21 cellular contexts compared by ENCODE assay signal in the genomic region with DNA sequence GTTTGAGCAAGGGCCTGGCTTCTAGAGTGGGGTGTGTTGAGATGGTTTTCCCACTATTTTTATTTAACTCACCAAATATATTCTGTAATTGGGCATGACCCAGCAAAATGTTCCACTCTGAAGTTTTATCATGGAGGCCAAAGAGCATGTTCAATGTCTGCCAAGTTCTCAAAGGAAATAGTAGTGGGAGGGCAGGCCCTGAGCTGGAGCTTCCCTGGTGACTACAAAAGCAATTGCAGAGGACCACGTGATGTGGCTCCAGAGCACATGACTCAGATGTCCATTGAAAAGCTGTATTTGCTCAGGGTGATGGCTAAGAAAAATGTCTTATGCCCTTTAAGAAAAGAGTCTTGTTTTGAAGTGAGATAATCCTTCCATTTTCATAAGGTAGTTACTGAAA.
DNase-seq lines count a peak whose midpoint lies in the region; ATAC-seq, FAIRE-seq and TF ChIP-seq lines count a peak whose summit lies in the region.
"Had no signal": no experiment of that assay in that cellular context is flagged by ENCODE, and none has a peak within 500 bp of the region (broad histone marks: within the 10 kb centered on the region; RNA-seq: fewer than 3 reads in every experiment).

No MANE protein-coding gene starts in this region.

- no peaks in the 10 kb centered on the region for H3K4me1 ChIP-seq in small intestine (ENCODE audit: control insufficient read depth in 2 of 2, insufficient read depth in 1 of 2, low read depth in 1 of 2, low read length in 1 of 2)
- H3K4me1 ChIP-seq: breast epithelium, thyroid gland had no signal

- H3K27me3 ChIP-seq in brain microvascular endothelial cell (replicated peaks): no peaks in the 10 kb centered on the region
- no peaks in the 10 kb centered on the region for H3K27me3 ChIP-seq in small intestine (ENCODE audit: control insufficient read depth in 2 of 2, insufficient read depth in 2 of 2, low read length in 2 of 2)
- H3K27me3 ChIP-seq: breast epithelium, thyroid gland had no signal

- H3K27ac ChIP-seq in brain microvascular endothelial cell (no peak overlapping the region), small intestine (ENCODE audit: low read depth in 1 of 2, low read length in 1 of 2) (no peak overlapping the region)
- H3K27ac ChIP-seq: breast epithelium had no signal

- 14 to 56% (median 29%) methylated on average over 1 of the region's 1 CpG for WGBS in small intestine, 3 donors

- ATAC-seq in left cardiac atrium (peak; percentile 65 to 76), HG03521 (IDR thresholded peaks at IDR 0.05; ENCODE audit: unreplicated experiment) (no peak), GM18873 (IDR thresholded peaks at IDR 0.05; ENCODE audit: low FRiP score, unreplicated experiment) (no peak)
- ATAC-seq: activated T-cell treated with anti-CD3 and anti-CD28 coated beads, Interleukin-2, amount 50 U/mL, for 72 hours; esophagus mucosa; natural killer cell treated with Interleukin-12 subunit alpha and Interleukin-12 subunit beta and Interleukin-15 and Interleukin-18, amount 100 ng/mL, for 72 hours; stimulated activated effector memory CD8-positive, alpha-beta T cell treated with anti-CD3 and anti-CD28 coated beads, Interleukin-12 subunit alpha, Interleukin-12 subunit beta, amount 100 ng/mL, for 72 hours had no signal

- TF ChIP-seq CTCF in brain microvascular endothelial cell (IDR thresholded peaks at IDR 0.05; ENCODE audit: low read depth, low read length, missing control alignments): no peak

- FAIRE-seq in H54 (lab: Jason Lieb, UNC) (peak; percentile 73), small intestine (lab: Jason Lieb, UNC) (no peak)
- FAIRE-seq: islet of Langerhans had no signal

- H3K4me3 ChIP-seq in brain microvascular endothelial cell (ENCODE audit: low read depth, low read length) (no peak overlapping the region), small intestine (ENCODE audit: low read depth in 1 of 2, low read length in 2 of 2) (no peak overlapping the region)
- H3K4me3 ChIP-seq: breast epithelium, thyroid gland had no signal

- no peaks in the 10 kb centered on the region for H3K9me3 ChIP-seq in small intestine (ENCODE audit: control insufficient read depth, low read depth)
- H3K9me3 ChIP-seq: breast epithelium, thyroid gland had no signal

- DNase-seq in H54 (ENCODE audit: insufficient read length, low spot score): no peak
- DNase-seq in brain microvascular endothelial cell: peak; percentile 54
- peak; percentile 58 for DNase-seq in left cardiac atrium
- peak; percentile 13 for DNase-seq in small intestine
- DNase-seq in SKM-1 treated with dmso at 0.1 percent for 144 hours (lab: John Stamatoyannopoulos, UW; ENCODE audit: unreplicated experiment): no peak
- DNase-seq in dedifferentiated amniotic fluid mesenchymal stem cell (ENCODE audit: extremely low spot score): no peak
- DNase-seq: activated T-cell treated with anti-CD3 and anti-CD28 coated beads, Interleukin-2, amount 50 U/mL, for 72 hours; H9; mesendoderm; NCI-H1105; NCI-H2107; NCI-H526; stimulated activated CD4-positive, alpha-beta T cell treated with anti-CD3 and anti-CD28 coated beads, Interleukin-15, amount 100 ng/mL, for 24 hours; thyroid gland had no signal

- no peaks in the 10 kb centered on the region for H3K36me3 ChIP-seq in brain microvascular endothelial cell (replicated peaks)
- no peaks in the 10 kb centered on the region for H3K36me3 ChIP-seq in small intestine (ENCODE audit: control insufficient read depth in 2 of 2, insufficient read depth in 2 of 2, low read length in 2 of 2)
- H3K36me3 ChIP-seq: breast epithelium, thyroid gland had no signal

- intact Hi-C loops in left cardiac atrium (cut with DNase I): no loop called here

- in situ Hi-C loops in brain microvascular endothelial cell (cut with HindIII; ENCODE audit: low pct_ligation_motif_present, low sequenced_read_pairs): no loop called here

- no peak for TF ChIP-seq POLR2A in H54 (IDR thresholded peaks at IDR 0.05; ENCODE audit: low read depth, low read length)

Comparison
In these comparisons a context has a peak if more than half of its experiments do, and no peak if none do; other contexts are left out.
1. DNase-seq: peak in brain microvascular endothelial cell (single experiment), left cardiac atrium (single experiment) and small intestine (single experiment); none in H54 (single experiment), SKM-1 treated with dmso at 0.1 percent for 144 hours (single experiment) and dedifferentiated amniotic fluid mesenchymal stem cell (single experiment).
2. ATAC-seq: peak in left cardiac atrium (2 of 2); none in HG03521 (single experiment) and GM18873 (single experiment).